In genomic region chr17:44947461-44948314, GRCh38 we compare ENCODE assay signal across 8 cellular contexts. TPM values are rescaled to one million over a fixed set of nuclear protein-coding genes. Genes with fewer than 3 reads are reported as not detected.
DNase-seq lines count a peak whose midpoint lies in the region; ATAC-seq and TF ChIP-seq lines count a peak whose summit lies in the region.

TSS of gene KIF18B (minus strand) at chr17:44947773. CDS start at chr17:44936344, 11,429 bp downstream.

- no peaks in the 10 kb centered on the region; the same call in 1 of the 2 replicates for H3K9me1 ChIP-seq in IMR-90 (ENCODE audit: insufficient read depth, low read length)

- H3K4ac ChIP-seq in IMR-90 (ENCODE audit: low read depth, low read length): peak within 1 kb of the TSS; percentile 90

- H3K36me3 ChIP-seq in IMR-90 (ENCODE audit: control insufficient read depth, insufficient read depth, low read length) (no peaks in the 10 kb centered on the region), OCI-LY7 (ENCODE audit: insufficient read depth, low read length) (peaks cover 41% of the 10 kb centered on the region)

- peak within 1 kb of the TSS; percentile 64; the same call in 1 of the 2 replicates for H2BK20ac ChIP-seq in IMR-90 (ENCODE audit: low read depth, low read length)

- peak within 1 kb of the TSS; percentile 96 for H3K14ac ChIP-seq in IMR-90 (replicated peaks; ENCODE audit: low read depth, low read length)

- no peak for TF ChIP-seq CTCF in IMR-90 (conservative IDR thresholded peaks at IDR 0.05; ENCODE audit: low read depth, low read length)
- peak; percentile 56 for TF ChIP-seq CTCF in OCI-LY7 (conservative IDR thresholded peaks at IDR 0.05; ENCODE audit: low read length)

- WGBS in IMR-90 (ENCODE audit: extremely low coverage in 2 of 2, insufficient read length in 1 of 2), 2 experiments: 13% methylated on average over 16 of the region's 62 CpGs; no CpG with 5 or more reads in 1 of the 2 experiments

- H2BK120ac ChIP-seq in IMR-90 (ENCODE audit: low read depth, low read length): peak within 1 kb of the TSS; percentile 57

- peak within 1 kb of the TSS; percentile 96 for H2AK5ac ChIP-seq in IMR-90 (ENCODE audit: low read depth, low read length)

- H3K27ac ChIP-seq in IMR-90 (ENCODE audit: insufficient read depth, low read length): peak within 1 kb of the TSS; percentile 84
- peak within 1 kb of the TSS; percentile 77 for H3K27ac ChIP-seq in OCI-LY7 (ENCODE audit: low read depth, low read length, poor library complexity, severe bottlenecking)

- H3K4me2 ChIP-seq in IMR-90 (ENCODE audit: low read depth, low read length) (peak within 1 kb of the TSS; percentile 98), OCI-LY7 (ENCODE audit: low read length) (peak within 1 kb of the TSS; percentile 79)

- POLR2A ChIA-PET in IMR-90 (lab: Charles Lee; ENCODE audit: unreplicated experiment): no interaction called here
- POLR2A ChIA-PET in OCI-LY7 (lab: Charles Lee): interaction anchor here (0.6 to 0.7 kb wide), 3 partner anchors 72 to 186 kb away, joined by 3 to 6 read pairs (median 4); no protein-coding TSS in a partner anchor

- TF ChIP-seq RAD21 in IMR-90 (IDR thresholded peaks at IDR 0.05; ENCODE audit: low read length): no peak

- intact Hi-C loops in IMR-90 (cut with micrococcal nuclease): no loop called here
- intact Hi-C loops in OCI-LY7 (cut with micrococcal nuclease; ENCODE audit: unreplicated experiment): loop anchor here (2.0 kb wide), 1 partner anchor 49 kb away; the partner anchor contains the start of gene EFTUD2

- peak within 1 kb of the TSS; percentile 86 for H3K9ac ChIP-seq in IMR-90 (ENCODE audit: low read depth, low read length)

- peak; percentile 87 for DNase-seq in DMS 273 treated with DMSO at 0.1 percent for 48 hours (lab: John Stamatoyannopoulos, UW)
- peak; percentile 95 for DNase-seq in IMR-90
- peak; percentile 98 for DNase-seq in OCI-LY7 (ENCODE audit: low spot score)
- DNase-seq in activated CD8-positive, alpha-beta memory T cell treated with anti-CD3 and anti-CD28 coated beads, Interleukin-2, amount 50 U/mL, for 48 hours: peak; percentile 94
- DNase-seq in epidermal melanocyte (ENCODE audit: insufficient read length, low spot score): peak; percentile 99
- peak; percentile 88 to 90 for DNase-seq in stimulated activated CD8-positive, alpha-beta memory T cell treated with anti-CD3 and anti-CD28 coated beads, Interleukin-2, amount 100 ng/mL, for 48 hours (ENCODE audit: low read depth in 2 of 2)

- TF ChIP-seq POLR2A in IMR-90 (IDR thresholded peaks at IDR 0.05; ENCODE audit: low read depth, low read length): peak; percentile 74; the same call in 1 of the 2 replicates

- peak within 1 kb of the TSS; percentile 90 for H4K91ac ChIP-seq in IMR-90 (ENCODE audit: insufficient read depth, low read depth, low read length)

- peak within 1 kb of the TSS; percentile 82 for H2BK5ac ChIP-seq in IMR-90 (ENCODE audit: low read depth, low read length, poor library complexity, severe bottlenecking)

- H3K9me3 ChIP-seq in IMR-90 (ENCODE audit: control insufficient read depth, insufficient read depth, low read length) (no peaks in the 10 kb centered on the region), OCI-LY7 (ENCODE audit: low read length) (no peaks in the 10 kb centered on the region), mononuclear cell (ENCODE audit: low read depth, low read length) (no peaks in the 10 kb centered on the region)

- BruUV-seq in IMR-90 (replicated peaks; lab: Mats Ljungman, UMichigan): TSS peak; percentile 72
- BruUV-seq in OCI-LY7 (replicated peaks; lab: Mats Ljungman, UMichigan): TSS peak; percentile 99

- ATAC-seq in GM21515 (IDR thresholded peaks at IDR 0.05; ENCODE audit: unreplicated experiment) (peak; percentile 80), IMR-90 (ENCODE audit: low read depth) (peak; percentile 97)

- dilution Hi-C loops in IMR-90 (cut with HindIII; ENCODE audit: low sequenced_read_pairs, unreplicated experiment): no loop called here

- CTCF ChIA-PET in IMR-90 (lab: Yijun Ruan, JAX) (no interaction called here), OCI-LY7 (lab: Charles Lee; ENCODE audit: unreplicated experiment) (no interaction called here)

- H3K4me1 ChIP-seq in IMR-90 (ENCODE audit: control insufficient read depth, insufficient read depth, low read length) (peaks cover 4% of the 10 kb centered on the region; the same call in 1 of the 2 replicates), OCI-LY7 (ENCODE audit: insufficient read depth, low read length, poor library complexity, severe bottlenecking) (peaks cover 27% of the 10 kb centered on the region), mononuclear cell (ENCODE audit: insufficient read depth, low read length) (peaks cover 14% of the 10 kb centered on the region)

- H3K79me2 ChIP-seq in OCI-LY7 (ENCODE audit: insufficient read depth, low read depth, low read length): peaks cover 47% of the 10 kb centered on the region

- H2AFZ ChIP-seq in IMR-90 (replicated peaks; ENCODE audit: low read length, poor library complexity) (peak within 1 kb of the TSS; percentile 93), OCI-LY7 (ENCODE audit: low read length) (peak within 1 kb of the TSS; percentile 47; the same call in 1 of the 2 replicates)

- H2AK9ac ChIP-seq in IMR-90 (replicated peaks; ENCODE audit: low read depth, low read length, poor library complexity): peak within 1 kb of the TSS; percentile 98

- peak within 1 kb of the TSS; percentile 57; the same call in 1 of the 3 replicates for H2BK15ac ChIP-seq in IMR-90 (ENCODE audit: low read depth, low read length)

- in situ Hi-C loops in IMR-90 (cut with MboI; ENCODE audit: low sequenced_read_pairs): no loop called here

- H3K4me3 ChIP-seq in IMR-90 (ENCODE audit: insufficient read depth, low read depth, low read length) (peak within 1 kb of the TSS; percentile 60), OCI-LY7 (ENCODE audit: low read depth, low read length, poor library complexity, severe bottlenecking) (peak within 1 kb of the TSS; percentile 82), mononuclear cell (ENCODE audit: low read length) (peak within 1 kb of the TSS; percentile 47)

- H3K9me2 ChIP-seq in OCI-LY7 (ENCODE audit: insufficient read depth, low read length): no peaks in the 10 kb centered on the region

- H3K56ac ChIP-seq in IMR-90 (ENCODE audit: extremely low read depth, insufficient read depth, low read length): peak within 1 kb of the TSS; percentile 90

- H4K5ac ChIP-seq in IMR-90 (ENCODE audit: low read depth, low read length): peak within 1 kb of the TSS; percentile 92

- H4K20me1 ChIP-seq in IMR-90 (ENCODE audit: insufficient read depth, low read length) (peaks cover 3% of the 10 kb centered on the region; the same call in 1 of the 2 replicates), OCI-LY7 (ENCODE audit: insufficient read depth, low read length) (no peaks in the 10 kb centered on the region)

- H4K8ac ChIP-seq in IMR-90 (ENCODE audit: low read depth in 2 of 2, low read length in 2 of 2): peak within 1 kb of the TSS; percentile 98 to 99

- H3K18ac ChIP-seq in IMR-90 (ENCODE audit: low read depth, low read length): peak within 1 kb of the TSS; percentile 66

- H3K27me3 ChIP-seq in IMR-90 (ENCODE audit: control insufficient read depth, insufficient read depth, low read length): no peaks in the 10 kb centered on the region
- H3K27me3 ChIP-seq in mononuclear cell (ENCODE audit: insufficient read depth, low read length): no peaks in the 10 kb centered on the region

- H3K79me1 ChIP-seq in IMR-90 (ENCODE audit: low read depth in 1 of 2, low read length in 2 of 2): peaks cover 7 to 24% of the 10 kb centered on the region in 2 experiments; a peak in 3 of 4 replicates

- peak within 1 kb of the TSS; percentile 96 for H3K23ac ChIP-seq in IMR-90 (ENCODE audit: low read depth, low read length)

TF ChIP-seq in IMR-90, 13 proteins besides CTCF, POLR2A, EP300 and RAD21:
- no peak for TF ChIP-seq RCOR1 (IDR thresholded peaks at IDR 0.05; ENCODE audit: insufficient replicate concordance, low read length)
- no peak for TF ChIP-seq RFX5 (IDR thresholded peaks at IDR 0.05; ENCODE audit: low read depth, low read length)
- no peak for TF ChIP-seq MAZ (IDR thresholded peaks at IDR 0.05; ENCODE audit: borderline replicate concordance, low read depth, low read length)
- TF ChIP-seq BHLHE40 (IDR thresholded peaks at IDR 0.05; ENCODE audit: low read depth, low read length): no peak
- peak; percentile 37; the same call in 1 of the 2 replicates for TF ChIP-seq FOS (IDR thresholded peaks at IDR 0.05; ENCODE audit: low read depth, low read length)
- TF ChIP-seq MXI1 (IDR thresholded peaks at IDR 0.05; ENCODE audit: borderline replicate concordance, low read depth, low read length): peak; percentile 95
- TF ChIP-seq MAFK (IDR thresholded peaks at IDR 0.05; ENCODE audit: low read depth, low read length): no peak
- no peak for TF ChIP-seq NFE2L2 (IDR thresholded peaks at IDR 0.05; ENCODE audit: low read depth, low read length)
- no peak for TF ChIP-seq CHD1 (IDR thresholded peaks at IDR 0.05; ENCODE audit: low read depth, low read length)
- no peak for TF ChIP-seq SMC3 (IDR thresholded peaks at IDR 0.05; ENCODE audit: low read depth, low read length)
- peak; percentile 86 for TF ChIP-seq CEBPB (IDR thresholded peaks at IDR 0.05; ENCODE audit: low read depth, low read length)
- TF ChIP-seq USF2 (IDR thresholded peaks at IDR 0.05; ENCODE audit: low read depth, low read length): no peak
- TF ChIP-seq, protein P1, sequence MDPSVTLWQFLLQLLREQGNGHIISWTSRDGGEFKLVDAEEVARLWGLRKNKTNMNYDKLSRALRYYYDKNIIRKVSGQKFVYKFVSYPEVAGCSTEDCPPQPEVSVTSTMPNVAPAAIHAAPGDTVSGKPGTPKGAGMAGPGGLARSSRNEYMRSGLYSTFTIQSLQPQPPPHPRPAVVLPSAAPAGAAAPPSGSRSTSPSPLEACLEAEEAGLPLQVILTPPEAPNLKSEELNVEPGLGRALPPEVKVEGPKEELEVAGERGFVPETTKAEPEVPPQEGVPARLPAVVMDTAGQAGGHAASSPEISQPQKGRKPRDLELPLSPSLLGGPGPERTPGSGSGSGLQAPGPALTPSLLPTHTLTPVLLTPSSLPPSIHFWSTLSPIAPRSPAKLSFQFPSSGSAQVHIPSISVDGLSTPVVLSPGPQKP (IDR thresholded peaks at IDR 0.05; ENCODE audit: borderline replicate concordance, low read depth, low read length): no peak
TF ChIP-seq in IMR-90: peak in this region for 3.

RNA-seq across cellular contexts. Expression of gene KIF18B, which starts in this region (rescaled TPM):
- total RNA-seq in IMR-90 (2012; rRNA removed) (1.3 and 2.5 TPM in 2 replicates), OCI-LY7 (2022) (126 and 146 TPM in 2 replicates), mononuclear cell (0.10 TPM)
- 16.0 and 17.4 TPM in 2 replicates for polyA plus RNA-seq in IMR-90 (2012; rRNA removed)
- 7.6 and 7.8 TPM in 2 replicates for polyA plus RNA-seq in IMR-90 (2012; cell fraction: cytosol; rRNA removed)
- polyA plus RNA-seq in IMR-90 (2012; cell fraction: nucleus; rRNA removed; ENCODE audit: low replicate concordance): 23.3 and 68.0 TPM in 2 replicates
- total RNA-seq in OCI-LY7 (2014; rRNA removed; shearing (Covaris generic)): 33.4 and 42.2 TPM in 2 replicates

Comparison
In these comparisons a context has a peak if more than half of its experiments do, and no peak if none do; other contexts are left out.
1. Peak in every context shown above with its lines: DNase-seq, ATAC-seq, H3K4me3 ChIP-seq and H3K27ac ChIP-seq.